Comparison of ENCODE assay signal across 8 cellular contexts in the genomic region with DNA sequence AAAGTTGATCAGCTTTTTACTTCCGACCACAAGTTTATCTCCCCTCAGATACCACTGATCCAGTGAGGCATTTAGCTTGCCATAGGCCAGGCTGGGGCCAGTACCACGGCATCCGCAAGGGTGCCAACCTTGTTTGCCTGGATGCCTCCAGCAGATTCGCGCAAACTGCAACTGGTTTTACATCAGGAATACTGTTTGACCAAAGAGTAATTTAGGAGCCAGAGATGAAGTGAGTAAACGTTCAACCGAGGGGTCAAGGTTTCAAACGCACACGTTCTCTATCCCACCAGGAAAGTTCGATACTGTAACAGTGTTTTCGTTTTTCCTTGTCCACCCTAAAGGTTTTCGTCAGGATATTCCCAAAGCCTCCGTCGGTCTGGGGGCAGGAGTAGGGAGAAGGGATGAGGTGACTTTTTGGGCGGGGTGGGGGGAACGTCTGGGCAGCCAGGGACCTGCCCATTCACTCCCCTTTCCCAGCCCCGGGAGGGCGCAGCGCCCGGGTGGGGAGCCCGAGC. TPM values are rescaled to one million over a fixed set of nuclear protein-coding genes. Genes with fewer than 3 reads are reported as not detected.
DNase-seq lines count a peak whose midpoint lies in the region; ATAC-seq and FAIRE-seq lines count a peak whose summit lies in the region.

A gene with protein sequence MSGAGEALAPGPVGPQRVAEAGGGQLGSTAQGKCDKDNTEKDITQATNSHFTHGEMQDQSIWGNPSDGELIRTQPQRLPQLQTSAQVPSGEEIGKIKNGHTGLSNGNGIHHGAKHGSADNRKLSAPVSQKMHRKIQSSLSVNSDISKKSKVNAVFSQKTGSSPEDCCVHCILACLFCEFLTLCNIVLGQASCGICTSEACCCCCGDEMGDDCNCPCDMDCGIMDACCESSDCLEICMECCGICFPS (plus strand): TSS at position 459 of the 515 bp plus-strand sequence. CDS start 940 bp downstream, outside the sequence.

- peaks cover 14% of the 10 kb centered on the region for H3K36me3 Mint-ChIP-seq in stimulated activated memory B cell treated with anti-CD40 and anti-IgM and Interleukin-4, amounts not matched to agents 10 μg/mL and 1 μg/mL and 100 μg/mL, for 72 hours

- H3K27ac Mint-ChIP-seq in stimulated activated memory B cell treated with anti-CD40 and anti-IgM and Interleukin-4, amounts not matched to agents 10 μg/mL and 1 μg/mL and 100 μg/mL, for 72 hours: peak within 1 kb of the TSS; percentile 99

- H3K9me3 Mint-ChIP-seq in stimulated activated memory B cell treated with anti-CD40 and anti-IgM and Interleukin-4, amounts not matched to agents 10 μg/mL and 1 μg/mL and 100 μg/mL, for 72 hours: no peaks in the 10 kb centered on the region

- FAIRE-seq in frontal cortex (lab: Jason Lieb, UNC): no peak

- peak within 1 kb of the TSS; percentile 97 for H3K4me3 Mint-ChIP-seq in stimulated activated memory B cell treated with anti-CD40 and anti-IgM and Interleukin-4, amounts not matched to agents 10 μg/mL and 1 μg/mL and 100 μg/mL, for 72 hours

- ATAC-seq in stimulated activated memory B cell treated with anti-CD40 and anti-IgM and Interleukin-4, amounts not matched to agents 10 μg/mL and 1 μg/mL and 100 μg/mL, for 72 hours: no peak
- ATAC-seq in HG03135 (IDR thresholded peaks at IDR 0.05; ENCODE audit: unreplicated experiment): no peak
- no peak for ATAC-seq in GM18867 (IDR thresholded peaks at IDR 0.05; ENCODE audit: unreplicated experiment)

- DNase-seq in Daoy (ENCODE audit: low read depth) (peak; percentile 36), SK-MEL-5 (ENCODE audit: low read depth, low spot score) (peak; percentile 70), cerebellum (ENCODE audit: low spot score) (no peak), left kidney (ENCODE audit: low read depth, low spot score) (peak; percentile 55), frontal cortex (ENCODE audit: low spot score in 2 of 2) (no peak)

- no peaks in the 10 kb centered on the region for H3K27me3 Mint-ChIP-seq in stimulated activated memory B cell treated with anti-CD40 and anti-IgM and Interleukin-4, amounts not matched to agents 10 μg/mL and 1 μg/mL and 100 μg/mL, for 72 hours

- in situ Hi-C loops in SK-MEL-5 (cut with HindIII; ENCODE audit: low pct_unique_long_range_greater_than_20kb, low sequenced_read_pairs): no loop called here

- H3K4me1 Mint-ChIP-seq in stimulated activated memory B cell treated with anti-CD40 and anti-IgM and Interleukin-4, amounts not matched to agents 10 μg/mL and 1 μg/mL and 100 μg/mL, for 72 hours: peaks cover 66% of the 10 kb centered on the region

RNA-seq across cellular contexts. Expression of the gene that starts here (rescaled TPM):
- total RNA-seq in Daoy (2014; rRNA removed; shearing (Covaris generic)): 45.0 and 45.9 TPM in 2 replicates
- total RNA-seq in SK-MEL-5 (2014; rRNA removed; shearing (Covaris generic)): 30.8 and 32.4 TPM in 2 replicates
- 25.1 and 31.9 TPM in 2 replicates for polyA plus RNA-seq in SK-MEL-5 (2015; cell fraction: cytosol; rRNA removed)
- 12.1 and 16.5 TPM in 2 replicates for polyA plus RNA-seq in SK-MEL-5 (2015; cell fraction: nucleus; rRNA removed)
- total RNA-seq in cerebellum (20.2 TPM), frontal cortex (6.1 TPM)

Comparison
In these comparisons a context has a peak if more than half of its experiments do, and no peak if none do; other contexts are left out.
1. DNase-seq: peak in Daoy (single experiment), SK-MEL-5 (single experiment) and left kidney (single experiment); none in cerebellum (single experiment) and frontal cortex (0 of 2).